ENCODE assay signal across 15 cellular contexts in genomic region chr7:8638076-8638475, GRCh38.
DNase-seq lines count a peak whose midpoint lies in the region; ATAC-seq and TF ChIP-seq lines count a peak whose summit lies in the region.
"Had no signal": no experiment of that assay in that cellular context is flagged by ENCODE, and none has a peak within 500 bp of the region (broad histone marks: within the 10 kb centered on the region; RNA-seq: fewer than 3 reads in every experiment).

No MANE protein-coding gene starts in this region.

- no peaks in the 10 kb centered on the region for H3K27me3 Mint-ChIP-seq in natural killer cell treated with Interleukin-12 subunit alpha and Interleukin-12 subunit beta and Interleukin-15 and Interleukin-18, amount 100 ng/mL, for 72 hours
- H3K27me3 Mint-ChIP-seq in activated T-helper 2 cell treated with anti-CD3 and anti-CD28 coated beads, Interferon-gamma antibody, Interleukin-2, Interleukin-4, amounts not matched to agents 10 μg/mL and 5 μg/mL and 100 μg/mL, durations not matched to agents 14 hours and 24 hours and 36 hours (ENCODE audit: low read depth), result no peaks in the 10 kb centered on the region
- H3K27me3 Mint-ChIP-seq: activated B cell treated with CpG ODN at 0.5 μM for 24 hours; central memory CD8-positive, alpha-beta T cell had no signal

- no peaks in the 10 kb centered on the region for H3K79me2 ChIP-seq in MM.1S (ENCODE audit: low read length)

- H3K4me1 Mint-ChIP-seq in natural killer cell treated with Interleukin-12 subunit alpha and Interleukin-12 subunit beta and Interleukin-15 and Interleukin-18, amount 100 ng/mL, for 72 hours (ENCODE audit: low read depth in 2 of 2), result no peaks in the 10 kb centered on the region
- H3K4me1 Mint-ChIP-seq in activated T-helper 2 cell treated with anti-CD3 and anti-CD28 coated beads, Interferon-gamma antibody, Interleukin-2, Interleukin-4, amounts not matched to agents 10 μg/mL and 5 μg/mL and 100 μg/mL, durations not matched to agents 14 hours and 24 hours and 36 hours (ENCODE audit: low read depth), result no peaks in the 10 kb centered on the region
- H3K4me1 Mint-ChIP-seq: activated B cell treated with CpG ODN at 0.5 μM for 24 hours; central memory CD8-positive, alpha-beta T cell had no signal

- WGBS in esophagus muscularis mucosa, result 46% methylated on average over 7 of the region's 7 CpGs

- no peak overlapping the region for H3K4me3 ChIP-seq in MM.1S (ENCODE audit: low read length)
- no peak overlapping the region for H3K4me3 ChIP-seq in colonic mucosa
- no peak overlapping the region for H3K4me3 ChIP-seq in esophagus muscularis mucosa
- H3K4me3 ChIP-seq: BLaER1, K562, ovary had no signal

- H3K27me3 ChIP-seq in MM.1S (replicated peaks; ENCODE audit: insufficient read depth, low read length) (no peaks in the 10 kb centered on the region), colonic mucosa (no peaks in the 10 kb centered on the region), esophagus muscularis mucosa (no peaks in the 10 kb centered on the region)
- H3K27me3 ChIP-seq: BLaER1, ovary had no signal

- H3K27ac ChIP-seq in MM.1S (ENCODE audit: low read length) (peak overlapping the region; percentile 69; the same call in 1 of the 2 replicates), colonic mucosa (no peak overlapping the region), esophagus muscularis mucosa (replicated peaks in 1 of 4) (no peak overlapping the region)
- H3K27ac ChIP-seq: BLaER1, ovary had no signal

- no peaks in the 10 kb centered on the region for H3K9me2 ChIP-seq in MM.1S (replicated peaks; ENCODE audit: insufficient read depth, low read length)

- H3K36me3 Mint-ChIP-seq in natural killer cell treated with Interleukin-12 subunit alpha and Interleukin-12 subunit beta and Interleukin-15 and Interleukin-18, amount 100 ng/mL, for 72 hours, result no peaks in the 10 kb centered on the region
- no peaks in the 10 kb centered on the region for H3K36me3 Mint-ChIP-seq in activated T-helper 2 cell treated with anti-CD3 and anti-CD28 coated beads, Interferon-gamma antibody, Interleukin-2, Interleukin-4, amounts not matched to agents 10 μg/mL and 5 μg/mL and 100 μg/mL, durations not matched to agents 14 hours and 24 hours and 36 hours (ENCODE audit: low read depth)

- H3K4me2 ChIP-seq in MM.1S (ENCODE audit: low read depth, low read length), result no peak overlapping the region
- H3K4me2 ChIP-seq: BLaER1 had no signal

- TF ChIP-seq EP300 in esophagus muscularis mucosa (IDR thresholded peaks at IDR 0.05), result no peak

- peak; percentile 26 for DNase-seq in Caki2 (ENCODE audit: low read depth)
- no peak for DNase-seq in MM.1S
- DNase-seq in NCI-H345 treated with DMSO at 0.1 percent for 48 hours (lab: John Stamatoyannopoulos, UW; ENCODE audit: unreplicated experiment), result peak; percentile 100
- DNase-seq in colonic mucosa, result peak; percentile 25
- DNase-seq in natural killer cell treated with Interleukin-12 subunit alpha and Interleukin-12 subunit beta and Interleukin-15 and Interleukin-18, amount 100 ng/mL, for 72 hours (ENCODE audit: low spot score), result no peak
- no peak for DNase-seq in esophagus muscularis mucosa (ENCODE audit: extremely low spot score)
- DNase-seq in activated T-helper 2 cell treated with anti-CD3 and anti-CD28 coated beads, Interferon-gamma antibody, Interleukin-2, Interleukin-4, amounts not matched to agents 10 μg/mL and 5 μg/mL and 100 μg/mL, durations not matched to agents 14 hours and 24 hours and 36 hours (ENCODE audit: low spot score), result no peak
- DNase-seq: activated B cell treated with CpG ODN at 0.5 μM for 24 hours; ovary; stimulated activated CD4-positive, alpha-beta T cell treated with anti-CD3 and anti-CD28 coated beads, Interleukin-4, amount 100 ng/mL, for 1 hour had no signal

- no peak overlapping the region for H3K27ac Mint-ChIP-seq in natural killer cell treated with Interleukin-12 subunit alpha and Interleukin-12 subunit beta and Interleukin-15 and Interleukin-18, amount 100 ng/mL, for 72 hours
- H3K27ac Mint-ChIP-seq in activated T-helper 2 cell treated with anti-CD3 and anti-CD28 coated beads, Interferon-gamma antibody, Interleukin-2, Interleukin-4, amounts not matched to agents 10 μg/mL and 5 μg/mL and 100 μg/mL, durations not matched to agents 14 hours and 24 hours and 36 hours, result no peak overlapping the region
- H3K27ac Mint-ChIP-seq: activated B cell treated with CpG ODN at 0.5 μM for 24 hours had no signal

- intact Hi-C loops in colonic mucosa (cut with DNase I) (no loop called here), esophagus muscularis mucosa (cut with DNase I) (no loop called here)
- intact Hi-C loops in activated T-helper 2 cell treated with anti-CD3 and anti-CD28 coated beads, Interferon-gamma antibody, Interleukin-2, Interleukin-4, amounts not matched to agents 10 μg/mL and 5 μg/mL and 100 μg/mL, durations not matched to agents 14 hours and 24 hours and 36 hours (cut with micrococcal nuclease), result no loop called here

- H3K36me3 ChIP-seq in MM.1S (replicated peaks; ENCODE audit: insufficient read depth, low read length) (no peaks in the 10 kb centered on the region), colonic mucosa (no peaks in the 10 kb centered on the region), esophagus muscularis mucosa (no peaks in the 10 kb centered on the region)
- H3K36me3 ChIP-seq: BLaER1, ovary had no signal

- H3K4me3 Mint-ChIP-seq in natural killer cell treated with Interleukin-12 subunit alpha and Interleukin-12 subunit beta and Interleukin-15 and Interleukin-18, amount 100 ng/mL, for 72 hours, result no peak overlapping the region
- no peak overlapping the region for H3K4me3 Mint-ChIP-seq in activated T-helper 2 cell treated with anti-CD3 and anti-CD28 coated beads, Interferon-gamma antibody, Interleukin-2, Interleukin-4, amounts not matched to agents 10 μg/mL and 5 μg/mL and 100 μg/mL, durations not matched to agents 14 hours and 24 hours and 36 hours (ENCODE audit: low read depth)
- H3K4me3 Mint-ChIP-seq: activated B cell treated with CpG ODN at 0.5 μM for 24 hours; central memory CD8-positive, alpha-beta T cell had no signal

- ATAC-seq in natural killer cell treated with Interleukin-12 subunit alpha and Interleukin-12 subunit beta and Interleukin-15 and Interleukin-18, amount 100 ng/mL, for 72 hours, result no peak
- no peak for ATAC-seq in GM21825 (IDR thresholded peaks at IDR 0.05; ENCODE audit: unreplicated experiment)
- ATAC-seq: K562, Panc1 had no signal

- 0 out of 2 replicates have a peak overlapping the region, but pooled peaks have one; percentile 6 for H3K9ac ChIP-seq in MM.1S (ENCODE audit: low read length)
- H3K9ac ChIP-seq in colonic mucosa (ENCODE audit: low read depth in 2 of 2, low read length in 2 of 2), result no peak overlapping the region
- H3K9ac ChIP-seq: BLaER1 had no signal

- H3K9me3 Mint-ChIP-seq in natural killer cell treated with Interleukin-12 subunit alpha and Interleukin-12 subunit beta and Interleukin-15 and Interleukin-18, amount 100 ng/mL, for 72 hours, result peaks cover 3% of the 10 kb centered on the region
- peaks cover 10% of the 10 kb centered on the region for H3K9me3 Mint-ChIP-seq in activated T-helper 2 cell treated with anti-CD3 and anti-CD28 coated beads, Interferon-gamma antibody, Interleukin-2, Interleukin-4, amounts not matched to agents 10 μg/mL and 5 μg/mL and 100 μg/mL, durations not matched to agents 14 hours and 24 hours and 36 hours
- H3K9me3 Mint-ChIP-seq: central memory CD8-positive, alpha-beta T cell had no signal

- H4K20me1 ChIP-seq in MM.1S (ENCODE audit: insufficient read depth, low read length), result no peaks in the 10 kb centered on the region
- H4K20me1 ChIP-seq: BLaER1 had no signal

- H2AFZ ChIP-seq in MM.1S (ENCODE audit: low read length), result no peak overlapping the region

- TF ChIP-seq POLR2A in esophagus muscularis mucosa (IDR thresholded peaks at IDR 0.05; ENCODE audit: low read depth), result no peak

- TF ChIP-seq CTCF in MM.1S (IDR thresholded peaks at IDR 0.05; ENCODE audit: low read length) (no peak), colonic mucosa (IDR thresholded peaks at IDR 0.05) (no peak), esophagus muscularis mucosa (IDR thresholded peaks at IDR 0.05) (no peak)

- in situ Hi-C loops in Caki2 (cut with HindIII; ENCODE audit: low pct_unique_long_range_greater_than_20kb, low sequenced_read_pairs), result no loop called here

- no peaks in the 10 kb centered on the region for H3F3A ChIP-seq in MM.1S (ENCODE audit: insufficient read depth, low read length)

- H3K4me1 ChIP-seq in MM.1S (ENCODE audit: low read length) (peaks cover 21% of the 10 kb centered on the region), colonic mucosa (no peaks in the 10 kb centered on the region), esophagus muscularis mucosa (no peaks in the 10 kb centered on the region)
- H3K4me1 ChIP-seq: BLaER1 had no signal

- H3K9me3 ChIP-seq in MM.1S (replicated peaks; ENCODE audit: insufficient read depth, low read length) (no peaks in the 10 kb centered on the region), colonic mucosa (no peaks in the 10 kb centered on the region), esophagus muscularis mucosa (no peaks in the 10 kb centered on the region)
- H3K9me3 ChIP-seq: BLaER1, ovary had no signal

Comparison
In these comparisons a context has a peak if more than half of its experiments do, and no peak if none do; other contexts are left out.
1. DNase-seq: peak in Caki2 (single experiment), NCI-H345 treated with DMSO at 0.1 percent for 48 hours (single experiment) and colonic mucosa (single experiment); none in MM.1S (single experiment), natural killer cell treated with Interleukin-12 subunit alpha and Interleukin-12 subunit beta and Interleukin-15 and Interleukin-18, amount 100 ng/mL, for 72 hours (single experiment), esophagus muscularis mucosa (single experiment) and activated T-helper 2 cell treated with anti-CD3 and anti-CD28 coated beads, Interferon-gamma antibody, Interleukin-2, Interleukin-4, amounts not matched to agents 10 μg/mL and 5 μg/mL and 100 μg/mL, durations not matched to agents 14 hours and 24 hours and 36 hours (single experiment).